ENCODE assay signal across 10 cellular contexts in genomic region chr12:43501705-43502104, GRCh38. TPM values are rescaled to one million over a fixed set of nuclear protein-coding genes. Genes with fewer than 3 reads are reported as not detected.
DNase-seq lines count a peak whose midpoint lies in the region; ATAC-seq and TF ChIP-seq lines count a peak whose summit lies in the region.
"Had no signal": no experiment of that assay in that cellular context is flagged by ENCODE, and none has a peak within 500 bp of the region (broad histone marks: within the 10 kb centered on the region; RNA-seq: fewer than 3 reads in every experiment).

No MANE protein-coding gene starts in this region.

- no peak overlapping the region for H3K27ac Mint-ChIP-seq in WTC11
- H3K27ac Mint-ChIP-seq: naive B cell had no signal

- no peaks in the 10 kb centered on the region for H3K4me1 Mint-ChIP-seq in WTC11
- H3K4me1 Mint-ChIP-seq: naive B cell had no signal

- intact Hi-C loops in mucosa of descending colon (cut with DNase I, micrococcal nuclease) = no loop called here
- intact Hi-C loops in tibial artery (cut with DNase I; ENCODE audit: low total_unique reads) = no loop called here

- CTCF ChIA-PET in WTC11 (lab: Charles Lee) = interaction anchor here (0.6 to 1.0 kb wide), 3 partner anchors 53 to 381 kb away, joined by 3 read pairs; no protein-coding TSS in a partner anchor

- H3K4me1 ChIP-seq in mucosa of descending colon (ENCODE audit: low read depth) = no peaks in the 10 kb centered on the region
- no peaks in the 10 kb centered on the region for H3K4me1 ChIP-seq in tibial artery

- POLR2A ChIA-PET in WTC11 (lab: Charles Lee) = no interaction called here

- H3K9me3 Mint-ChIP-seq in WTC11 = no peaks in the 10 kb centered on the region
- H3K9me3 Mint-ChIP-seq: naive B cell had no signal

- no peaks in the 10 kb centered on the region for H3K27me3 Mint-ChIP-seq in WTC11 (ENCODE audit: low read depth)
- H3K27me3 Mint-ChIP-seq: naive B cell had no signal

- no peak overlapping the region for H3K4me3 Mint-ChIP-seq in WTC11
- H3K4me3 Mint-ChIP-seq: naive B cell had no signal

- DNase-seq in SIG-M5 treated with dmso at 0.1 percent for 504 hours (lab: John Stamatoyannopoulos, UW; ENCODE audit: unreplicated experiment) (peak; percentile 47), SIG-M5 (lab: John Stamatoyannopoulos, UW) (no peak), NCI-H460 (ENCODE audit: extremely low read depth, low read depth) (peak; percentile 33), epithelial cell of esophagus (ENCODE audit: low read depth) (peak; percentile 43), stromal cell of bone marrow (ENCODE audit: low read depth) (peak; percentile 9), mucosa of descending colon (no peak), tibial artery (no peak), WTC11 (ENCODE audit: low spot score) (no peak)
- DNase-seq: Calu3, naive B cell had no signal

- H3K36me3 Mint-ChIP-seq in WTC11 = peaks cover 6% of the 10 kb centered on the region
- H3K36me3 Mint-ChIP-seq: naive B cell had no signal

- no peak for ATAC-seq in mucosa of descending colon
- no peak for ATAC-seq in WTC11

- no peak overlapping the region for H3K27ac ChIP-seq in tibial artery

- H3K9me3 ChIP-seq in mucosa of descending colon (no peaks in the 10 kb centered on the region), tibial artery (no peaks in the 10 kb centered on the region)

- peak; percentile 54 for TF ChIP-seq CTCF in epithelial cell of esophagus (IDR thresholded peaks at IDR 0.05; ENCODE audit: insufficient read depth, low read depth, low read length, missing control alignments)
- TF ChIP-seq CTCF in mucosa of descending colon (IDR thresholded peaks at IDR 0.05) = no peak
- no peak for TF ChIP-seq CTCF in tibial artery (IDR thresholded peaks at IDR 0.05)
- TF ChIP-seq CTCF in WTC11 (IDR thresholded peaks at IDR 0.05) = no peak

- no peaks in the 10 kb centered on the region for H3K27me3 ChIP-seq in tibial artery

- no peaks in the 10 kb centered on the region for H3K36me3 ChIP-seq in mucosa of descending colon (ENCODE audit: low read depth)
- H3K36me3 ChIP-seq in tibial artery = no peaks in the 10 kb centered on the region

- H3K4me3 ChIP-seq in epithelial cell of esophagus (ENCODE audit: low read length) (no peak overlapping the region), mucosa of descending colon (no peak overlapping the region), tibial artery (no peak overlapping the region)

TF ChIP-seq in WTC11, 78 proteins besides CTCF, POLR2A, EP300 and RAD21:
- TF ChIP-seq RELA (CRISPR knock-in tag; IDR thresholded peaks at IDR 0.05; ENCODE audit: borderline replicate concordance) (no peak), GTF2I (CRISPR knock-in tag; conservative IDR thresholded peaks at IDR 0.05) (no peak), STAT6 (CRISPR knock-in tag; conservative IDR thresholded peaks at IDR 0.05; ENCODE audit: low read depth) (no peak), ZNF396 (CRISPR knock-in tag; IDR thresholded peaks at IDR 0.05; ENCODE audit: borderline replicate concordance) (no peak), ZNF423 (CRISPR knock-in tag; IDR thresholded peaks at IDR 0.05) (no peak), CREM (CRISPR knock-in tag; IDR thresholded peaks at IDR 0.05) (no peak), ZNF317 (CRISPR knock-in tag; IDR thresholded peaks at IDR 0.05; ENCODE audit: borderline replicate concordance, low read depth) (no peak), SMAD3 (CRISPR knock-in tag; IDR thresholded peaks at IDR 0.05; ENCODE audit: borderline replicate concordance) (no peak), MYBL2 (CRISPR knock-in tag; IDR thresholded peaks at IDR 0.05) (no peak), ZNF416 (CRISPR knock-in tag; IDR thresholded peaks at IDR 0.05) (no peak), ZSCAN18 (CRISPR knock-in tag; IDR thresholded peaks at IDR 0.05) (no peak), E2F5 (CRISPR knock-in tag; IDR thresholded peaks at IDR 0.05) (no peak), NFE2L1 (CRISPR knock-in tag; IDR thresholded peaks at IDR 0.05) (no peak), CREB1 (CRISPR knock-in tag; IDR thresholded peaks at IDR 0.05) (no peak), E2F1 (CRISPR knock-in tag; IDR thresholded peaks at IDR 0.05) (no peak)
- TF ChIP-seq, protein P1, sequence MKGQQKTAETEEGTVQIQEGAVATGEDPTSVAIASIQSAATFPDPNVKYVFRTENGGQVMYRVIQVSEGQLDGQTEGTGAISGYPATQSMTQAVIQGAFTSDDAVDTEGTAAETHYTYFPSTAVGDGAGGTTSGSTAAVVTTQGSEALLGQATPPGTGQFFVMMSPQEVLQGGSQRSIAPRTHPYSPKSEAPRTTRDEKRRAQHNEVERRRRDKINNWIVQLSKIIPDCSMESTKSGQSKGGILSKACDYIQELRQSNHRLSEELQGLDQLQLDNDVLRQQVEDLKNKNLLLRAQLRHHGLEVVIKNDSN (CRISPR knock-in tag; IDR thresholded peaks at IDR 0.05) = no peak

RNA-seq across cellular contexts. Expression of gene ADAMTS20, which starts 50.3 kb away (rescaled TPM):
- 0.09 and 0.17 TPM in 2 replicates for total RNA-seq in NCI-H460 (2014; rRNA removed; shearing (Covaris generic))
- 0.11 and 0.19 TPM in 2 replicates for polyA plus RNA-seq in NCI-H460 (2014; cell fraction: nucleus; rRNA removed)
- total RNA-seq in mucosa of descending colon (not detected), WTC11 (2021) (6.0 to 7.4 TPM (median 7.2 TPM) in 3 replicates)
- total RNA-seq: Calu3 had no signal

Comparison
In these comparisons a context has a peak if more than half of its experiments do, and no peak if none do; other contexts are left out.
1. DNase-seq: peak in SIG-M5 treated with dmso at 0.1 percent for 504 hours (single experiment), NCI-H460 (single experiment), epithelial cell of esophagus (single experiment) and stromal cell of bone marrow (single experiment); none in SIG-M5 (single experiment), mucosa of descending colon (0 of 3), tibial artery (0 of 2) and WTC11 (single experiment).